9 cellular contexts compared by ENCODE assay signal in genomic region chr11:1852885-1853284, GRCh38. TPM values are rescaled to one million over a fixed set of nuclear protein-coding genes. Genes with fewer than 3 reads are reported as not detected.
DNase-seq lines count a peak whose midpoint lies in the region; ATAC-seq and TF ChIP-seq lines count a peak whose summit lies in the region.
"Had no signal": no experiment of that assay in that cellular context is flagged by ENCODE, and none has a peak within 500 bp of the region (broad histone marks: within the 10 kb centered on the region; RNA-seq: fewer than 3 reads in every experiment).

Gene LSP1, plus strand, starts transcription at chr11:1853084. Its CDS starts 61 bp downstream, at chr11:1853145.

- WGBS in lower leg skin, 2 donors: 76 to 79% methylated on average over 18 of the region's 18 CpGs
- WGBS in mammary epithelial cell (ENCODE audit: low coverage, missing lambda C conversion rate): 83% methylated on average over 16 of the region's 18 CpGs

- TF ChIP-seq POLR2A in lower leg skin (IDR thresholded peaks at IDR 0.05): no peak

- H3K79me2 ChIP-seq in Karpas-422 (ENCODE audit: low read length) (no peaks in the 10 kb centered on the region), mammary epithelial cell (ENCODE audit: insufficient read depth, low read length) (no peaks in the 10 kb centered on the region)

- no peaks in the 10 kb centered on the region for H3K9me2 ChIP-seq in Karpas-422 (replicated peaks; ENCODE audit: insufficient read depth, low read length)

- H3K36me3 ChIP-seq in right atrium auricular region: no peaks in the 10 kb centered on the region
- H3K36me3 ChIP-seq in Karpas-422 (ENCODE audit: insufficient read depth, low read length): no peaks in the 10 kb centered on the region
- H3K36me3 ChIP-seq in mammary epithelial cell (ENCODE audit: insufficient read depth, low read length): no peaks in the 10 kb centered on the region

- H3K27me3 ChIP-seq in right atrium auricular region: no peaks in the 10 kb centered on the region
- H3K27me3 ChIP-seq in Karpas-422 (ENCODE audit: low read length): no peaks in the 10 kb centered on the region
- no peaks in the 10 kb centered on the region for H3K27me3 ChIP-seq in mammary epithelial cell (ENCODE audit: insufficient read depth, low read length)

- no peak for TF ChIP-seq CTCF in right atrium auricular region (IDR thresholded peaks at IDR 0.05)
- no peak for TF ChIP-seq CTCF in lower leg skin (IDR thresholded peaks at IDR 0.05)
- no peak for TF ChIP-seq CTCF in mammary epithelial cell (conservative IDR thresholded peaks at IDR 0.05 in 1 of 2, IDR thresholded peaks at IDR 0.05 in 1 of 2; ENCODE audit: extremely low read depth in 1 of 2, insufficient read depth in 1 of 2, low read depth in 1 of 2, low read length in 2 of 2)

- H3K4me2 ChIP-seq in Karpas-422 (ENCODE audit: low read depth, low read length, poor library complexity, severe bottlenecking) (peak within 1 kb of the TSS; percentile 91), mammary epithelial cell (ENCODE audit: insufficient read depth, low read depth, low read length) (no peak within 1 kb of the TSS)
- H3K4me2 ChIP-seq: A549 had no signal

- H3K4me3 ChIP-seq in right atrium auricular region (peak within 1 kb of the TSS in 1 of 2 donors; percentile 11), Karpas-422 (ENCODE audit: low read length) (peak within 1 kb of the TSS; percentile 79), lower leg skin (ENCODE audit: low read depth, poor library complexity, severe bottlenecking) (no peak within 1 kb of the TSS), mammary epithelial cell (replicated peaks in 1 of 3; ENCODE audit: insufficient read depth in 1 of 3, low read depth in 2 of 3, low read length in 3 of 3) (no peak within 1 kb of the TSS)
- H3K4me3 ChIP-seq: A549 had no signal

- BruUV-seq in mammary epithelial cell (replicated peaks; lab: Mats Ljungman, UMichigan): no TSS peak

- ATAC-seq in Right ventricle myocardium inferior: peak; percentile 4
- ATAC-seq: A549 had no signal

- H3K4me1 ChIP-seq in right atrium auricular region: no peaks in the 10 kb centered on the region
- H3K4me1 ChIP-seq in Karpas-422 (ENCODE audit: low read length): peaks cover 60% of the 10 kb centered on the region
- no peaks in the 10 kb centered on the region for H3K4me1 ChIP-seq in mammary epithelial cell (ENCODE audit: insufficient read depth, low read length)
- H3K4me1 ChIP-seq: A549 had no signal

- CTCF ChIA-PET in mammary epithelial cell (lab: Charles Lee; ENCODE audit: low non-redundant PET): no interaction called here

- H2AFZ ChIP-seq in Karpas-422 (ENCODE audit: low read length) (peak within 1 kb of the TSS; percentile 19; the same call in 1 of the 2 replicates), mammary epithelial cell (ENCODE audit: low read depth, low read length) (no peak within 1 kb of the TSS)

- H3K27ac ChIP-seq in right atrium auricular region (no peak within 1 kb of the TSS), Karpas-422 (ENCODE audit: low read length) (peak within 1 kb of the TSS; percentile 89), mammary epithelial cell (ENCODE audit: insufficient read depth, low read depth, low read length) (no peak within 1 kb of the TSS)
- H3K27ac ChIP-seq: A549 had no signal

- H4K20me1 ChIP-seq in Karpas-422 (ENCODE audit: insufficient read depth, low read depth, low read length) (peaks cover 33% of the 10 kb centered on the region), mammary epithelial cell (ENCODE audit: insufficient read depth, low read length) (no peaks in the 10 kb centered on the region)

- H3K9me3 ChIP-seq in right atrium auricular region (no peaks in the 10 kb centered on the region), Karpas-422 (ENCODE audit: low read length) (no peaks in the 10 kb centered on the region), mammary epithelial cell (replicated peaks; ENCODE audit: insufficient read depth, low read length) (no peaks in the 10 kb centered on the region)
- H3K9me3 ChIP-seq: A549 had no signal

- H3K9ac ChIP-seq in Karpas-422 (ENCODE audit: low read length) (peak within 1 kb of the TSS; percentile 83), mammary epithelial cell (ENCODE audit: insufficient read depth, low read length) (no peak within 1 kb of the TSS)

- peak; percentile 79 for DNase-seq in Right ventricle myocardium inferior (ENCODE audit: missing footprints)
- no peak for DNase-seq in right atrium auricular region (ENCODE audit: low spot score)
- DNase-seq in Karpas-422: peak; percentile 95
- DNase-seq in activated CD8-positive, alpha-beta memory T cell treated with anti-CD3 and anti-CD28 coated beads, Interleukin-2, amount 50 U/mL, for 4 hours: peak; percentile 72
- no peak for DNase-seq in lower leg skin (ENCODE audit: low spot score in 2 of 2)
- DNase-seq in stimulated activated CD8-positive, alpha-beta memory T cell treated with anti-CD3 and anti-CD28 coated beads, Interleukin-7, amount 100 ng/mL, for 1 hour (ENCODE audit: low read depth in 2 of 2): peak; percentile 45 to 57
- no peak for DNase-seq in NCI-H2029 treated with DMSO at 0.1 percent for 48 hours (lab: John Stamatoyannopoulos, UW)
- DNase-seq in mammary epithelial cell: no peak

- intact Hi-C loops in Right ventricle myocardium inferior (cut with DNase I) (no loop called here), lower leg skin (cut with DNase I; ENCODE audit: low total_unique reads) (no loop called here), mammary epithelial cell (cut with micrococcal nuclease) (no loop called here)

- in situ Hi-C loops in mammary epithelial cell (cut with MboI; ENCODE audit: low sequenced_read_pairs in 2 of 2): loop anchor here in 1 of 2 donors (10.0 kb wide), 1 partner anchor 292 kb away; no protein-coding TSS in a partner anchor

- dilution Hi-C loops in mammary epithelial cell (cut with HindIII; ENCODE audit: low sequenced_read_pairs): no loop called here

RNA-seq across cellular contexts. Expression of gene LSP1, which starts in this region (rescaled TPM):
- 22.5 TPM for total RNA-seq in Right ventricle myocardium inferior
- 10 to 100 TPM in 1 of 2 donors, 1 to 10 TPM in 1; 7.9 to 12.1 TPM for total RNA-seq in right atrium auricular region
- total RNA-seq in Karpas-422 (2014; rRNA removed; shearing (Covaris generic); ENCODE audit: low replicate concordance): 46.9 and 115 TPM in 2 replicates
- 100 to 1,000 TPM in 1 of 4 donors, 10 to 100 TPM in 3; 73.7 to 105 (median 86.6) TPM for total RNA-seq in lower leg skin
- total RNA-seq in mammary epithelial cell: 1 to 10 TPM in 1 of 2 donors, under 1 TPM in 1; 0.17 to 2.0 TPM
- not detected for polyA plus RNA-seq in mammary epithelial cell
- polyA minus RNA-seq in mammary epithelial cell: not detected

Comparison
In these comparisons a context has a peak if more than half of its experiments do, and no peak if none do; other contexts are left out.
1. DNase-seq: peak in Right ventricle myocardium inferior (single experiment), Karpas-422 (single experiment), activated CD8-positive, alpha-beta memory T cell treated with anti-CD3 and anti-CD28 coated beads, Interleukin-2, amount 50 U/mL, for 4 hours (single experiment) and stimulated activated CD8-positive, alpha-beta memory T cell treated with anti-CD3 and anti-CD28 coated beads, Interleukin-7, amount 100 ng/mL, for 1 hour (2 of 2); none in right atrium auricular region (single experiment), lower leg skin (0 of 2), NCI-H2029 treated with DMSO at 0.1 percent for 48 hours (single experiment) and mammary epithelial cell (single experiment).